Comparison of ENCODE assay signal across 12 cellular contexts in genomic region chr18:56200381-56200831, GRCh38.
A peak's percentile ranks its signal among the peaks of the same experiment; 100 is the strongest.
DNase-seq lines count a peak whose midpoint lies in the region; ATAC-seq, FAIRE-seq and TF ChIP-seq lines count a peak whose summit lies in the region.
"Had no signal": no experiment of that assay in that cellular context is flagged by ENCODE, and none has a peak within 500 bp of the region (broad histone marks: within the 10 kb centered on the region; RNA-seq: fewer than 3 reads in every experiment).

No MANE protein-coding gene starts in this region.

- no peak for TF ChIP-seq CTCF in WERI-Rb-1 (IDR thresholded peaks at IDR 0.05; ENCODE audit: low read depth, low read length)

- ATAC-seq in HG02759 (IDR thresholded peaks at IDR 0.05; ENCODE audit: unreplicated experiment): no peak
- ATAC-seq in GM18873 (IDR thresholded peaks at IDR 0.05; ENCODE audit: low FRiP score, unreplicated experiment): no peak
- ATAC-seq: K562 had no signal

- no peaks in the 10 kb centered on the region for H3K27me3 ChIP-seq in WERI-Rb-1 (ENCODE audit: insufficient read depth, low read depth, severe bottlenecking)

- FAIRE-seq in HTR-8/SVneo (lab: Jason Lieb, UNC): peak; percentile 33
- FAIRE-seq: H1, K562 had no signal

- H3K9me3 ChIP-seq in mesodermal cell (ENCODE audit: control insufficient read depth, low read length): peaks cover 3% of the 10 kb centered on the region
- peaks cover 7% of the 10 kb centered on the region for H3K9me3 ChIP-seq in WERI-Rb-1 (ENCODE audit: severe bottlenecking)

- H3K4me1 ChIP-seq in mesodermal cell (ENCODE audit: control insufficient read depth, insufficient read depth, low read length, poor library complexity, severe bottlenecking): peaks cover 33% of the 10 kb centered on the region

- no CpG with 5 or more reads among the region's 1 CpG for WGBS in mesodermal cell (ENCODE audit: insufficient coverage in 2 of 2), 2 experiments

- H3K4me3 ChIP-seq in mesodermal cell (ENCODE audit: extremely low read depth, insufficient read depth, low read length, poor library complexity, severe bottlenecking) (no peak overlapping the region), WERI-Rb-1 (ENCODE audit: low read depth, low read length) (no peak overlapping the region)
- H3K4me3 ChIP-seq: K562, PC-9 had no signal

- H3K27ac ChIP-seq in mesodermal cell (ENCODE audit: low read depth, low read length, severe bottlenecking) (peak overlapping the region; percentile 80), WERI-Rb-1 (no peak overlapping the region)
- H3K27ac ChIP-seq: PC-9 had no signal

- H3K36me3 ChIP-seq in mesodermal cell (ENCODE audit: control insufficient read depth, insufficient read depth, low read length): no peaks in the 10 kb centered on the region
- no peaks in the 10 kb centered on the region for H3K36me3 ChIP-seq in WERI-Rb-1

- DNase-seq in AG08395 (ENCODE audit: low spot score) (peak; percentile 85), HTR-8/SVneo (ENCODE audit: insufficient read length, low spot score) (peak; percentile 9), dedifferentiated amniotic fluid mesenchymal stem cell (ENCODE audit: extremely low spot score) (peak; percentile 32), WERI-Rb-1 (no peak), OCI-M2 (lab: John Stamatoyannopoulos, UW; ENCODE audit: unreplicated experiment) (no peak)
- DNase-seq: anterior cingulate cortex, PC-9 had no signal

Comparison
In these comparisons a context has a peak if more than half of its experiments do, and no peak if none do; other contexts are left out.
1. DNase-seq: peak in AG08395 (single experiment), HTR-8/SVneo (single experiment) and dedifferentiated amniotic fluid mesenchymal stem cell (single experiment); none in WERI-Rb-1 (single experiment) and OCI-M2 (single experiment).